ENCODE assay signal across 26 cellular contexts in the genomic region with DNA sequence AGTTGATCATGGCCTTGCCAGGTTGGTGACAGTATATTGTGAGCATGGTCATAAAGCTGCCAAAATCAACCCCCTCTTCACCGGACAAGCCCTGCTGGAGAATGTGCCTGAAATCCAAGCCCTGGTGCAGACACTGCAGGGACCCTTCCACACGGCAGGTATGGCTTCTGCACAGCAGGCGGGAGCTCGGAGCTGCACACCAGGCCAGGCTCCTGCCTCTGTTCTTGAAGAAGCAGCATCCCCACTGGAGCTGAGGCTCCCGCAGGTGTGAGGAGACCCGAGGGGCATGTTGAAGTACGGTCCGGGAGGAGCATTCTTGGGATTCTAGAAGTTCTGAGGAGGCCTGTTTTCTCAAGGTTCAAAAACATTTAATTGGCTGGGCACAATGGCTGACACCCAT.
"Had no signal": no experiment of that assay in that cellular context is flagged by ENCODE, and none has a peak within 500 bp of the region (broad histone marks: within the 10 kb centered on the region; RNA-seq: fewer than 3 reads in every experiment).

No MANE protein-coding gene starts in this region.

- H3K36me3 Mint-ChIP-seq: natural killer cell had no signal

- H3K27me3 ChIP-seq: body of pancreas, left lung, right lobe of liver, stomach, suprapubic skin, tibial artery had no signal

- H3K4me1 ChIP-seq: body of pancreas, left lung, lower lobe of right lung, suprapubic skin, tibial artery had no signal

- H3K27ac Mint-ChIP-seq: activated naive CD8-positive, alpha-beta T cell; effector memory CD8-positive, alpha-beta T cell; natural killer cell had no signal

- H3K4me3 Mint-ChIP-seq: activated naive CD8-positive, alpha-beta T cell; effector memory CD8-positive, alpha-beta T cell; natural killer cell had no signal

- DNase-seq: activated CD4-positive, alpha-beta T cell treated with anti-CD3 and anti-CD28 coated beads for 48 hours; activated CD4-positive, alpha-beta T cell treated with anti-CD3 and anti-CD28 coated beads, Interleukin-2, amount 50 U/mL, for 48 hours; activated CD8-positive, alpha-beta memory T cell treated with anti-CD3 and anti-CD28 coated beads for 24 hours; activated effector memory CD4-positive, alpha-beta T cell treated with Interleukin-2 at 50 U/mL for 16 hours; activated naive CD4-positive, alpha-beta T cell treated with Interleukin-2 at 50 U/mL for 16 hours; anterior cingulate cortex; body of pancreas; cortex of kidney; effector memory CD8-positive, alpha-beta T cell; head of caudate nucleus; hippocampal formation; left lung; lower lobe of right lung; natural killer cell; right lobe of liver; stimulated activated CD4-positive, alpha-beta T cell treated with anti-CD3 and anti-CD28 coated beads, Interleukin-12 subunit alpha, Interleukin-12 subunit beta, amount 100 ng/mL, for 4 hours; stimulated activated CD4-positive, alpha-beta T cell treated with anti-CD3 and anti-CD28 coated beads, Interleukin-4, amount 100 ng/mL, for 1 hour; stomach; T-helper 9 cell; tibial artery had no signal

- FAIRE-seq: TTC549, urothelium cell line had no signal

- H3K27ac ChIP-seq: body of pancreas, left lung, lower lobe of right lung, right lobe of liver, stomach, suprapubic skin, tibial artery, VCaP had no signal

- ATAC-seq: activated CD4-positive, CD25-positive, alpha-beta regulatory T cell treated with anti-CD3 and anti-CD28 coated beads, Interleukin-2, amount 50 U/mL, for 24 hours; body of pancreas; effector memory CD8-positive, alpha-beta T cell; left lung; lower lobe of right lung; natural killer cell had no signal

- H3K9me3 ChIP-seq: body of pancreas, left lung, lower lobe of right lung, right lobe of liver, stomach, suprapubic skin, tibial artery had no signal

- H3K4me3 ChIP-seq: body of pancreas, left lung, lower lobe of right lung, right lobe of liver, stomach, suprapubic skin, tibial artery had no signal

- H3K27me3 Mint-ChIP-seq: activated naive CD8-positive, alpha-beta T cell; effector memory CD8-positive, alpha-beta T cell had no signal
